Comparison of ENCODE assay signal across 8 cellular contexts in genomic region chr15:28454751-28455209, GRCh38.
DNase-seq lines count a peak whose midpoint lies in the region; ATAC-seq and TF ChIP-seq lines count a peak whose summit lies in the region.
"Not testable (repeated sequence)": the region's sequence is repeated elsewhere in the genome, so short reads cannot be mapped to it uniquely, and the experiment has no call there.

No MANE protein-coding gene starts in this region.

- not testable (repeated sequence) for H2BK12ac ChIP-seq in H9 (ENCODE audit: insufficient read length, low read depth, low read length); mesenchymal stem cell (ENCODE audit: low read length in 2 of 2)

- H3K79me2 ChIP-seq in H9 (ENCODE audit: insufficient read depth, low read length): not testable (repeated sequence)

- H3T11ph ChIP-seq in H9 (ENCODE audit: low read length): not testable (repeated sequence)

- not testable (repeated sequence) for H2BK5ac ChIP-seq in H9 (ENCODE audit: insufficient read length, low read length); mesenchymal stem cell (ENCODE audit: low read depth, low read length, poor library complexity, severe bottlenecking)

- H3K14ac ChIP-seq in H9 (ENCODE audit: insufficient read depth, low read length); mesenchymal stem cell (ENCODE audit: low read length in 2 of 2): not testable (repeated sequence)

- POLR2A ChIA-PET in WTC11 (lab: Charles Lee): not testable (repeated sequence)

- H3K27ac ChIP-seq in H9 (ENCODE audit: insufficient read length, low read depth, low read length); dorsolateral prefrontal cortex; iPS DF 6.9 (ENCODE audit: low read length); mesenchymal stem cell (ENCODE audit: low read length, poor library complexity, severe bottlenecking); thoracic aorta: not testable (repeated sequence)

- no CpG with 5 or more reads among the region's 42 CpGs for WGBS in H9 (ENCODE audit: extremely low coverage, insufficient read length, low lambda C conversion rate)
- no CpG with 5 or more reads among the region's 42 CpGs for WGBS in iPS DF 6.9 (ENCODE audit: insufficient coverage, insufficient read length)
- 6% methylated on average over 11 of the region's 42 CpGs for WGBS in mesenchymal stem cell

- H4K5ac ChIP-seq in H9 (ENCODE audit: insufficient read length, low read depth, low read length): not testable (repeated sequence)

- peak overlapping the region; percentile 42 to 62; a peak in 2 of 5 replicates for H3K4me3 Mint-ChIP-seq in H9
- H3K4me3 Mint-ChIP-seq in WTC11: peak overlapping the region; percentile 40

- H3K27me3 Mint-ChIP-seq in H9 (ENCODE audit: low read depth) (peaks cover 17% of the 10 kb centered on the region), WTC11 (ENCODE audit: low read depth) (peaks cover 17% of the 10 kb centered on the region)

- H3K23ac ChIP-seq in H9 (ENCODE audit: insufficient read length, low read depth, low read length); mesenchymal stem cell (ENCODE audit: low read length in 2 of 2): not testable (repeated sequence)

- H2BK15ac ChIP-seq in H9 (ENCODE audit: low read depth, low read length); mesenchymal stem cell (ENCODE audit: low read depth, poor library complexity, severe bottlenecking): not testable (repeated sequence)

- not testable (repeated sequence) for H2AK5ac ChIP-seq in H9 (ENCODE audit: insufficient read length, low read length); mesenchymal stem cell (ENCODE audit: low read length, severe bottlenecking)

- ATAC-seq in WTC11: peak; percentile 64
- ATAC-seq in Right ventricle myocardium superior (ENCODE audit: poor library complexity); thoracic aorta (ENCODE audit: insufficient number of reproducible peaks, low FRiP score, low read depth): not testable (repeated sequence)

- peaks cover 15% of the 10 kb centered on the region in 2 experiments for H3K9me3 Mint-ChIP-seq in H9
- H3K9me3 Mint-ChIP-seq in WTC11: not testable (repeated sequence)

- H3K4ac ChIP-seq in H9 (ENCODE audit: low read depth, low read length); mesenchymal stem cell (ENCODE audit: low read depth in 1 of 2, low read length in 2 of 2): not testable (repeated sequence)

- not testable (repeated sequence) for H3K27ac Mint-ChIP-seq in H9, WTC11

- H2BK120ac ChIP-seq in H9 (ENCODE audit: low read depth, low read length, poor library complexity, severe bottlenecking); mesenchymal stem cell (ENCODE audit: low read depth, low read length): not testable (repeated sequence)

- H3K27me3 ChIP-seq in H9 (ENCODE audit: insufficient read depth, low read length); iPS DF 6.9 (ENCODE audit: control insufficient read depth, insufficient read depth, low read length); thoracic aorta (replicated peaks; ENCODE audit: insufficient read depth): not testable (repeated sequence)
- peaks cover 0 to 34% (median 11%) of the 10 kb centered on the region in 45 donors for H3K27me3 ChIP-seq in dorsolateral prefrontal cortex
- H3K27me3 ChIP-seq in mesenchymal stem cell (ENCODE audit: control insufficient read depth in 1 of 2, insufficient read depth in 1 of 2, low read length in 2 of 2): peaks cover 0 to 22% of the 10 kb centered on the region in 2 experiments

- H3K9ac ChIP-seq in H9 (ENCODE audit: extremely low read depth, insufficient read length, low read length); mesenchymal stem cell (ENCODE audit: low read length): not testable (repeated sequence)

- not testable (repeated sequence) for H3K4me1 Mint-ChIP-seq in H9, WTC11

- not testable (repeated sequence) for H3K56ac ChIP-seq in H9 (ENCODE audit: insufficient read length, low read depth, low read length)

- H3K4me1 ChIP-seq in H9 (ENCODE audit: insufficient read depth, low read length); iPS DF 6.9 (ENCODE audit: control insufficient read depth, insufficient read depth, low read length); mesenchymal stem cell (ENCODE audit: control insufficient read depth, insufficient read depth, low read depth, low read length); thoracic aorta (ENCODE audit: control insufficient read depth in 1 of 2, low read depth in 2 of 2): not testable (repeated sequence)

- H3K18ac ChIP-seq in H9 (ENCODE audit: insufficient read length, low read depth, low read length); mesenchymal stem cell (ENCODE audit: low read depth in 1 of 2, low read length in 2 of 2): not testable (repeated sequence)

- H3K9me3 ChIP-seq in H9 (ENCODE audit: control insufficient read depth, low read depth, low read length); iPS DF 6.9 (ENCODE audit: control insufficient read depth, insufficient read depth, low read length); mesenchymal stem cell (ENCODE audit: control insufficient read depth, low read length); thoracic aorta: not testable (repeated sequence)

- H2AFZ ChIP-seq in H9 (ENCODE audit: low read length); mesenchymal stem cell (ENCODE audit: low read depth, low read length): not testable (repeated sequence)

- H2BK20ac ChIP-seq in H9 (ENCODE audit: low read depth, low read length, poor library complexity, severe bottlenecking): not testable (repeated sequence)

- not testable (repeated sequence) for H4K91ac ChIP-seq in H9 (ENCODE audit: insufficient read length, low read depth, low read length); mesenchymal stem cell (ENCODE audit: low read length)

- CTCF ChIA-PET in WTC11 (lab: Charles Lee): not testable (repeated sequence)

- H3K4me2 ChIP-seq in H9 (ENCODE audit: insufficient read depth, insufficient read length, low read length): not testable (repeated sequence)
- peak overlapping the region; percentile 65 for H3K4me2 ChIP-seq in mesenchymal stem cell (ENCODE audit: low read length, poor library complexity, severe bottlenecking)

- intact Hi-C loops in dorsolateral prefrontal cortex (cut with DNase I); Right ventricle myocardium superior (cut with DNase I): not testable (repeated sequence)

- not testable (repeated sequence) for H3K79me1 ChIP-seq in H9 (ENCODE audit: insufficient read depth, low read depth, low read length, poor library complexity, severe bottlenecking); mesenchymal stem cell (replicated peaks; ENCODE audit: low read length, poor library complexity, severe bottlenecking)

- H3K36me3 ChIP-seq in iPS DF 6.9 (ENCODE audit: control insufficient read depth, insufficient read depth, low read length); mesenchymal stem cell (ENCODE audit: control insufficient read depth in 1 of 2, insufficient read depth in 2 of 2, low read depth in 1 of 2, low read length in 2 of 2); thoracic aorta: not testable (repeated sequence)

- not testable (repeated sequence) for H4K8ac ChIP-seq in H9 (replicated peaks; ENCODE audit: insufficient read length, low read depth, low read length); mesenchymal stem cell (ENCODE audit: low read length)

- not testable (repeated sequence) for H3K23me2 ChIP-seq in H9 (ENCODE audit: insufficient read length, low read depth, low read length, poor library complexity, severe bottlenecking)

- not testable (repeated sequence) for H4K20me1 ChIP-seq in H9 (ENCODE audit: control insufficient read depth, insufficient read depth, insufficient read length)

- H3K4me3 ChIP-seq in dorsolateral prefrontal cortex: peak overlapping the region in 53 of 59 donors; percentile 4 to 62 (median 42)
- peak overlapping the region; percentile 60; the same call in 1 of the 2 replicates for H3K4me3 ChIP-seq in iPS DF 6.9 (ENCODE audit: low read length)
- H3K4me3 ChIP-seq in mesenchymal stem cell (ENCODE audit: insufficient read depth in 1 of 2, low read depth in 1 of 2, low read length in 2 of 2): peak overlapping the region in 1 of 2 experiments; percentile 50
- peak overlapping the region; percentile 61 for H3K4me3 ChIP-seq in thoracic aorta

- DNase-seq in H9 (peak; percentile 25), WTC11 (ENCODE audit: low spot score) (peak; percentile 50), dorsolateral prefrontal cortex (peak in 3 of 10 donors; percentile 33 to 45 (median 43)), Right ventricle myocardium superior (peak; percentile 37), retina (peak; percentile 53)
- not testable (repeated sequence) for DNase-seq in iPS DF 6.9 (ENCODE audit: low read depth, low spot score); mesenchymal stem cell; thoracic aorta (ENCODE audit: low spot score)

- TF ChIP-seq CTCF in H9 (conservative IDR thresholded peaks at IDR 0.05): peak; percentile 27; the same call in 2 of the 3 replicates
- not testable (repeated sequence) for TF ChIP-seq CTCF in WTC11 (IDR thresholded peaks at IDR 0.05); dorsolateral prefrontal cortex (IDR thresholded peaks at IDR 0.05 in 54 of 56, conservative IDR thresholded peaks at IDR 0.05 in 2 of 56; ENCODE audit: low read depth in 1 of 56, partially characterized antibody in 56 of 56); thoracic aorta (IDR thresholded peaks at IDR 0.05)

- H3K36me3 Mint-ChIP-seq in H9 (ENCODE audit: insufficient read depth in 1 of 3, low read depth in 3 of 3); WTC11: not testable (repeated sequence)
